16 cellular contexts compared by ENCODE assay signal in genomic region chr3:25465266-25465860, GRCh38. TPM values are rescaled to one million over a fixed set of nuclear protein-coding genes. Genes with fewer than 3 reads are reported as not detected.
"Had no signal": no experiment of that assay in that cellular context is flagged by ENCODE, and none has a peak within 500 bp of the region (broad histone marks: within the 10 kb centered on the region; RNA-seq: fewer than 3 reads in every experiment).

No MANE protein-coding gene starts in this region.

- DNase-seq: activated CD4-positive, alpha-beta T cell treated with anti-CD3 and anti-CD28 coated beads, Interleukin-2, amount 50 U/mL, for 4 hours; effector memory CD4-positive, alpha-beta T cell; esophagus squamous epithelium; naive B cell; sigmoid colon; spleen; stimulated activated CD4-positive, alpha-beta T cell treated with anti-CD3 and anti-CD28 coated beads, Interleukin-4, amount 100 ng/mL, for 4 hours; testis; upper lobe of left lung had no signal

- H3K27me3 ChIP-seq: esophagus squamous epithelium, sigmoid colon, spleen, testis, upper lobe of left lung had no signal

- H3K9me3 ChIP-seq: esophagus squamous epithelium, sigmoid colon, spleen, testis, upper lobe of left lung had no signal

- ATAC-seq: left lobe of liver; stimulated activated memory B cell treated with anti-CD40 and anti-IgM and Interleukin-4, amounts not matched to agents 10 μg/mL and 1 μg/mL and 100 μg/mL, for 72 hours had no signal

- FAIRE-seq: endothelial cell of umbilical vein, TTC549 had no signal

- H3K4me1 ChIP-seq: testis had no signal

- H3K36me3 ChIP-seq: esophagus squamous epithelium, spleen, upper lobe of left lung had no signal

- H3K27ac ChIP-seq: SK-N-MC, spleen, testis, upper lobe of left lung had no signal

- H3K4me3 ChIP-seq: esophagus squamous epithelium, sigmoid colon, SK-N-MC, spleen, testis, upper lobe of left lung had no signal

RNA-seq across cellular contexts. Expression of gene RARB, which starts 37.3 kb away (rescaled TPM):
- total RNA-seq: activated T-helper 1 cell treated with anti-CD3 and anti-CD28 coated beads, Interleukin-12 subunit alpha, Interleukin-12 subunit beta, Interleukin-2, Interleukin-4 antibody, amounts not matched to agents 30 ng/mL and 10 ng/mL and 1 ng/mL, durations not matched to agents 14 hours and 24 hours and 36 hours; mononuclear cell had no signal
